Comparison of ENCODE assay signal across 1 cellular context in the genomic region with DNA sequence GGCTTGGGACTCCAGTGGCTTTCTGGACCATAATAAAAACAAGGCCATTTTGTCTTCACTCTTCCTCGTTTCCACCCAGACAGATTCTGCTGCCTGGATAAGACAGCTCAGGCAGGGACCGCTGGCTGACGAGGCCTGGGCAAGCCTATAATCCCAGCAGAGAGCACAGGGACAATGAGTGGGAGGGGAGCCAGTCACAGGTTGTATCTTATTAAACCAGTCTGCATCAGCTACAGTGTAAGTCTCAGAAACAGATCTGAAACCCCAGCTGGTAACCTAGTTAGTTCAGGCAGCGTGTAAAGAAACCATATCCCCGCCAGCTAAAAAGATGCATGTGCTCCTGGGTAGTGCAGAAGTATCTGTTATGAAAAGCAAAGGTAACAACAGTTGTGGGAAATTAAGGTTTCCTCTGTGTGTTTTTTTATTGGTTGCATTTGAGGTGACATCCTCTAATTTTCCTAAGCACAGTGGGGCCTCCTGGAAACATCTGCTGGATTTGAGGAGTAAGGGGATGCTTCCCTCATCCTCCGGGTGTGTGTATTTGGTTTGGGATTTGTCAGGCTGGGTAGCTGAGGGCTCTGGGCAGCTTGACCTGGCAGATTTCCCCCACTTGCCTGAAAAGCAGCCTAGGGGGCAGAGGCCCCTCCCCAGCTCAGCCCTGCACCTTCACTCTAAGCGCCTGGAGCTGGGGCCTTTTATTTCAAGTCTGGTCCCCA.
TF ChIP-seq lines count a peak whose summit lies in the region.

No MANE protein-coding gene starts in this region.

TF ChIP-seq in K562, 482 proteins besides CTCF, POLR2A, EP300 and RAD21 (continued from another document and continues in another):
- TF ChIP-seq, protein P1, sequence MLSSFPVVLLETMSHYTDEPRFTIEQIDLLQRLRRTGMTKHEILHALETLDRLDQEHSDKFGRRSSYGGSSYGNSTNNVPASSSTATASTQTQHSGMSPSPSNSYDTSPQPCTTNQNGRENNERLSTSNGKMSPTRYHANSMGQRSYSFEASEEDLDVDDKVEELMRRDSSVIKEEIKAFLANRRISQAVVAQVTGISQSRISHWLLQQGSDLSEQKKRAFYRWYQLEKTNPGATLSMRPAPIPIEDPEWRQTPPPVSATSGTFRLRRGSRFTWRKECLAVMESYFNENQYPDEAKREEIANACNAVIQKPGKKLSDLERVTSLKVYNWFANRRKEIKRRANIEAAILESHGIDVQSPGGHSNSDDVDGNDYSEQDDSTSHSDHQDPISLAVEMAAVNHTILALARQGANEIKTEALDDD (IDR thresholded peaks at IDR 0.05) = peak; percentile 96
- no peak for TF ChIP-seq POLR2B (IDR thresholded peaks at IDR 0.05; ENCODE audit: low read depth, partially characterized antibody)
- TF ChIP-seq KAT2B (IDR thresholded peaks at IDR 0.05; ENCODE audit: low read depth, low read length) = no peak
- TF ChIP-seq SOX6 (IDR thresholded peaks at IDR 0.05) = no peak
- TF ChIP-seq ARID2 (IDR thresholded peaks at IDR 0.05) = no peak
- TF ChIP-seq PRMT5 (CRISPR knock-in tag; IDR thresholded peaks at IDR 0.05) = no peak
- TF ChIP-seq, protein P2, sequence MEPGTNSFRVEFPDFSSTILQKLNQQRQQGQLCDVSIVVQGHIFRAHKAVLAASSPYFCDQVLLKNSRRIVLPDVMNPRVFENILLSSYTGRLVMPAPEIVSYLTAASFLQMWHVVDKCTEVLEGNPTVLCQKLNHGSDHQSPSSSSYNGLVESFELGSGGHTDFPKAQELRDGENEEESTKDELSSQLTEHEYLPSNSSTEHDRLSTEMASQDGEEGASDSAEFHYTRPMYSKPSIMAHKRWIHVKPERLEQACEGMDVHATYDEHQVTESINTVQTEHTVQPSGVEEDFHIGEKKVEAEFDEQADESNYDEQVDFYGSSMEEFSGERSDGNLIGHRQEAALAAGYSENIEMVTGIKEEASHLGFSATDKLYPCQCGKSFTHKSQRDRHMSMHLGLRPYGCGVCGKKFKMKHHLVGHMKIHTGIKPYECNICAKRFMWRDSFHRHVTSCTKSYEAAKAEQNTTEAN (CRISPR knock-in tag; IDR thresholded peaks at IDR 0.05) = no peak
- no peak for TF ChIP-seq NR2C2 (CRISPR knock-in tag; IDR thresholded peaks at IDR 0.05)
- TF ChIP-seq NR2C2 (tag; IDR thresholded peaks at IDR 0.05) = no peak
- TF ChIP-seq JUNB (CRISPR knock-in tag; conservative IDR thresholded peaks at IDR 0.05) = no peak
- TF ChIP-seq ZNF507 (tag; conservative IDR thresholded peaks at IDR 0.05) = no peak
- peak in 1 of 2 experiments; percentile 38; a peak in 1 of 4 replicates for TF ChIP-seq NRF1 (conservative IDR thresholded peaks at IDR 0.05 in 1 of 2, IDR thresholded peaks at IDR 0.05 in 1 of 2)
- TF ChIP-seq ASH1L (IDR thresholded peaks at IDR 0.05; ENCODE audit: borderline replicate concordance, low read depth, partially characterized antibody) = no peak
- TF ChIP-seq ZC3H4 (CRISPR knock-in tag; IDR thresholded peaks at IDR 0.05; ENCODE audit: borderline replicate concordance) = no peak
- no peak for TF ChIP-seq PCBP2 (IDR thresholded peaks at IDR 0.05; ENCODE audit: low read depth, low read length, poor library complexity, severe bottlenecking)
- TF ChIP-seq ZNF766 (CRISPR knock-in tag; conservative IDR thresholded peaks at IDR 0.05) = 0 out of 2 replicates have a peak, but pooled peaks have one; percentile 9
- no peak for TF ChIP-seq SPI1 (IDR thresholded peaks at IDR 0.05; ENCODE audit: borderline replicate concordance, low read depth, low read length)
- TF ChIP-seq CEBPB (tag; IDR thresholded peaks at IDR 0.05) = no peak
- TF ChIP-seq, protein P3, sequence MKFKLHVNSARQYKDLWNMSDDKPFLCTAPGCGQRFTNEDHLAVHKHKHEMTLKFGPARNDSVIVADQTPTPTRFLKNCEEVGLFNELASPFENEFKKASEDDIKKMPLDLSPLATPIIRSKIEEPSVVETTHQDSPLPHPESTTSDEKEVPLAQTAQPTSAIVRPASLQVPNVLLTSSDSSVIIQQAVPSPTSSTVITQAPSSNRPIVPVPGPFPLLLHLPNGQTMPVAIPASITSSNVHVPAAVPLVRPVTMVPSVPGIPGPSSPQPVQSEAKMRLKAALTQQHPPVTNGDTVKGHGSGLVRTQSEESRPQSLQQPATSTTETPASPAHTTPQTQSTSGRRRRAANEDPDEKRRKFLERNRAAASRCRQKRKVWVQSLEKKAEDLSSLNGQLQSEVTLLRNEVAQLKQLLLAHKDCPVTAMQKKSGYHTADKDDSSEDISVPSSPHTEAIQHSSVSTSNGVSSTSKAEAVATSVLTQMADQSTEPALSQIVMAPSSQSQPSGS (CRISPR knock-in tag; IDR thresholded peaks at IDR 0.05) = no peak
- TF ChIP-seq ZNF184 (CRISPR knock-in tag; IDR thresholded peaks at IDR 0.05) = no peak
- TF ChIP-seq SIX5 (IDR thresholded peaks at IDR 0.05; ENCODE audit: borderline replicate concordance in 1 of 2, insufficient read depth in 1 of 2, low read depth in 1 of 2, low read length in 2 of 2) = no peak
- TF ChIP-seq ZNF436 (CRISPR knock-in tag; IDR thresholded peaks at IDR 0.05) = no peak
- no peak for TF ChIP-seq CHD2 (IDR thresholded peaks at IDR 0.05; ENCODE audit: low read depth, low read length)
- no peak for TF ChIP-seq MEF2A (IDR thresholded peaks at IDR 0.05; ENCODE audit: control insufficient read depth, low read depth, low read length)
- no peak for TF ChIP-seq JUND (IDR thresholded peaks at IDR 0.05; ENCODE audit: borderline replicate concordance, low read depth, low read length)
- no peak for TF ChIP-seq JUND (tag; IDR thresholded peaks at IDR 0.05; ENCODE audit: borderline replicate concordance, low read depth, low read length)
- TF ChIP-seq SIN3B (IDR thresholded peaks at IDR 0.05; ENCODE audit: low read depth) = no peak
- no peak for TF ChIP-seq SRSF9 (IDR thresholded peaks at IDR 0.05; ENCODE audit: borderline replicate concordance, low read depth, low read length)
- no peak for TF ChIP-seq NFIC (IDR thresholded peaks at IDR 0.05)
- no peak for TF ChIP-seq GATAD2A (IDR thresholded peaks at IDR 0.05)
- TF ChIP-seq MCM5 (IDR thresholded peaks at IDR 0.05; ENCODE audit: low read depth) = no peak
- peak in 1 of 2 experiments; percentile 30; a peak in 1 of 4 replicates for TF ChIP-seq FOXK2 (conservative IDR thresholded peaks at IDR 0.05 in 1 of 2, IDR thresholded peaks at IDR 0.05 in 1 of 2; ENCODE audit: low read depth in 2 of 2)
- TF ChIP-seq, protein P4, sequence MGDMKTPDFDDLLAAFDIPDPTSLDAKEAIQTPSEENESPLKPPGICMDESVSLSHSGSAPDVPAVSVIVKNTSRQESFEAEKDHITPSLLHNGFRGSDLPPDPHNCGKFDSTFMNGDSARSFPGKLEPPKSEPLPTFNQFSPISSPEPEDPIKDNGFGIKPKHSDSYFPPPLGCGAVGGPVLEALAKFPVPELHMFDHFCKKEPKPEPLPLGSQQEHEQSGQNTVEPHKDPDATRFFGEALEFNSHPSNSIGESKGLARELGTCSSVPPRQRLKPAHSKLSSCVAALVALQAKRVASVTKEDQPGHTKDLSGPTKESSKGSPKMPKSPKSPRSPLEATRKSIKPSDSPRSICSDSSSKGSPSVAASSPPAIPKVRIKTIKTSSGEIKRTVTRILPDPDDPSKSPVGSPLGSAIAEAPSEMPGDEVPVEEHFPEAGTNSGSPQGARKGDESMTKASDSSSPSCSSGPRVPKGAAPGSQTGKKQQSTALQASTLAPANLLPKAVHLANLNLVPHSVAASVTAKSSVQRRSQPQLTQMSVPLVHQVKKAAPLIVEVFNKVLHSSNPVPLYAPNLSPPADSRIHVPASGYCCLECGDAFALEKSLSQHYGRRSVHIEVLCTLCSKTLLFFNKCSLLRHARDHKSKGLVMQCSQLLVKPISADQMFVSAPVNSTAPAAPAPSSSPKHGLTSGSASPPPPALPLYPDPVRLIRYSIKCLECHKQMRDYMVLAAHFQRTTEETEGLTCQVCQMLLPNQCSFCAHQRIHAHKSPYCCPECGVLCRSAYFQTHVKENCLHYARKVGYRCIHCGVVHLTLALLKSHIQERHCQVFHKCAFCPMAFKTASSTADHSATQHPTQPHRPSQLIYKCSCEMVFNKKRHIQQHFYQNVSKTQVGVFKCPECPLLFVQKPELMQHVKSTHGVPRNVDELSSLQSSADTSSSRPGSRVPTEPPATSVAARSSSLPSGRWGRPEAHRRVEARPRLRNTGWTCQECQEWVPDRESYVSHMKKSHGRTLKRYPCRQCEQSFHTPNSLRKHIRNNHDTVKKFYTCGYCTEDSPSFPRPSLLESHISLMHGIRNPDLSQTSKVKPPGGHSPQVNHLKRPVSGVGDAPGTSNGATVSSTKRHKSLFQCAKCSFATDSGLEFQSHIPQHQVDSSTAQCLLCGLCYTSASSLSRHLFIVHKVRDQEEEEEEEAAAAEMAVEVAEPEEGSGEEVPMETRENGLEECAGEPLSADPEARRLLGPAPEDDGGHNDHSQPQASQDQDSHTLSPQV (IDR thresholded peaks at IDR 0.05) = 0 out of 2 replicates have a peak, but pooled peaks have one; percentile 47
- TF ChIP-seq, protein P5, sequence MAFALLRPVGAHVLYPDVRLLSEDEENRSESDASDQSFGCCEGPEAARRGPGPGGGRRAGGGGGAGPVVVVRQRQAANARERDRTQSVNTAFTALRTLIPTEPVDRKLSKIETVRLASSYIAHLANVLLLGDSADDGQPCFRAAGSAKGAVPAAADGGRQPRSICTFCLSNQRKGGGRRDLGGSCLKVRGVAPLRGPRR (CRISPR knock-in tag; IDR thresholded peaks at IDR 0.05) = no peak
- TF ChIP-seq EGR1 (conservative IDR thresholded peaks at IDR 0.05) = peak; percentile 55; the same call in 1 of the 2 replicates
- TF ChIP-seq, protein P6, sequence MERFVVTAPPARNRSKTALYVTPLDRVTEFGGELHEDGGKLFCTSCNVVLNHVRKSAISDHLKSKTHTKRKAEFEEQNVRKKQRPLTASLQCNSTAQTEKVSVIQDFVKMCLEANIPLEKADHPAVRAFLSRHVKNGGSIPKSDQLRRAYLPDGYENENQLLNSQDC (CRISPR knock-in tag; IDR thresholded peaks at IDR 0.05) = no peak
- TF ChIP-seq, protein P7, sequence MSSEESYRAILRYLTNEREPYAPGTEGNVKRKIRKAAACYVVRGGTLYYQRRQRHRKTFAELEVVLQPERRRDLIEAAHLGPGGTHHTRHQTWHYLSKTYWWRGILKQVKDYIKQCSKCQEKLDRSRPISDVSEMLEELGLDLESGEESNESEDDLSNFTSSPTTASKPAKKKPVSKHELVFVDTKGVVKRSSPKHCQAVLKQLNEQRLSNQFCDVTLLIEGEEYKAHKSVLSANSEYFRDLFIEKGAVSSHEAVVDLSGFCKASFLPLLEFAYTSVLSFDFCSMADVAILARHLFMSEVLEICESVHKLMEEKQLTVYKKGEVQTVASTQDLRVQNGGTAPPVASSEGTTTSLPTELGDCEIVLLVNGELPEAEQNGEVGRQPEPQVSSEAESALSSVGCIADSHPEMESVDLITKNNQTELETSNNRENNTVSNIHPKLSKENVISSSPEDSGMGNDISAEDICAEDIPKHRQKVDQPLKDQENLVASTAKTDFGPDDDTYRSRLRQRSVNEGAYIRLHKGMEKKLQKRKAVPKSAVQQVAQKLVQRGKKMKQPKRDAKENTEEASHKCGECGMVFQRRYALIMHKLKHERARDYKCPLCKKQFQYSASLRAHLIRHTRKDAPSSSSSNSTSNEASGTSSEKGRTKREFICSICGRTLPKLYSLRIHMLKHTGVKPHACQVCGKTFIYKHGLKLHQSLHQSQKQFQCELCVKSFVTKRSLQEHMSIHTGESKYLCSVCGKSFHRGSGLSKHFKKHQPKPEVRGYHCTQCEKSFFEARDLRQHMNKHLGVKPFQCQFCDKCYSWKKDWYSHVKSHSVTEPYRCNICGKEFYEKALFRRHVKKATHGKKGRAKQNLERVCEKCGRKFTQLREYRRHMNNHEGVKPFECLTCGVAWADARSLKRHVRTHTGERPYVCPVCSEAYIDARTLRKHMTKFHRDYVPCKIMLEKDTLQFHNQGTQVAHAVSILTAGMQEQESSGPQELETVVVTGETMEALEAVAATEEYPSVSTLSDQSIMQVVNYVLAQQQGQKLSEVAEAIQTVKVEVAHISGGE (CRISPR knock-in tag; IDR thresholded peaks at IDR 0.05) = peak in 1 of 3 experiments; percentile 29; a peak in 1 of 6 replicates
- TF ChIP-seq, protein P8, sequence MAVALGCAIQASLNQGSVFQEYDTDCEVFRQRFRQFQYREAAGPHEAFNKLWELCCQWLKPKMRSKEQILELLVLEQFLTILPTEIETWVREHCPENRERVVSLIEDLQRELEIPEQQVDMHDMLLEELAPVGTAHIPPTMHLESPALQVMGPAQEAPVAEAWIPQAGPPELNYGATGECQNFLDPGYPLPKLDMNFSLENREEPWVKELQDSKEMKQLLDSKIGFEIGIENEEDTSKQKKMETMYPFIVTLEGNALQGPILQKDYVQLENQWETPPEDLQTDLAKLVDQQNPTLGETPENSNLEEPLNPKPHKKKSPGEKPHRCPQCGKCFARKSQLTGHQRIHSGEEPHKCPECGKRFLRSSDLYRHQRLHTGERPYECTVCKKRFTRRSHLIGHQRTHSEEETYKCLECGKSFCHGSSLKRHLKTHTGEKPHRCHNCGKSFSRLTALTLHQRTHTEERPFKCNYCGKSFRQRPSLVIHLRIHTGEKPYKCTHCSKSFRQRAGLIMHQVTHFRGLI (CRISPR knock-in tag; IDR thresholded peaks at IDR 0.05) = no peak
- no peak for TF ChIP-seq CCNT2 (IDR thresholded peaks at IDR 0.05; ENCODE audit: borderline replicate concordance, extremely low read depth, insufficient read length, low read depth, low read length)
